ENCODE assay signal across 10 cellular contexts in the genomic region with DNA sequence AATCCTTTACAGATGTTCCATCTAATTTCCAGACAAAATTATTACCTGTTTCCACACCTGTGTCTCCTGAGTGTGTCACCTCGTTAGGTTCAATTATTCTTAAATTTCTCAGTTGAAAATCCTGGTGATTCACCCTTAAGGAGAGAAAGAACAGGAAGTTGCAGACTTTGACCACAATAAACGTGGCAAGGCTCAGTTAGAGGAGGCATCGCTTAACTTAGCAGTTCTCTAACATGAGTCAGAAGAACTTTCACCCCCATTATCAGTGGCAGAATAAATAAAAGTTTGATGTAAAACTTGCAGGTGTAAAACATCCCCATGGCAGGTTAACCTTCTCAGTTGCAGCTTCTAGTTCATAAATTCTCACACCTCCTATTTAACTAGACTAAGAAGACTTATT. TPM values are rescaled to one million over a fixed set of nuclear protein-coding genes. Genes with fewer than 3 reads are reported as not detected.
A peak's percentile ranks its signal among the peaks of the same experiment; 100 is the strongest.
DNase-seq lines count a peak whose midpoint lies in the region; ATAC-seq, FAIRE-seq and TF ChIP-seq lines count a peak whose summit lies in the region.
"Had no signal": no experiment of that assay in that cellular context is flagged by ENCODE, and none has a peak within 500 bp of the region (broad histone marks: within the 10 kb centered on the region; RNA-seq: fewer than 3 reads in every experiment).

No MANE protein-coding gene starts in this region.

- no peak overlapping the region for H3K4me3 ChIP-seq in foreskin fibroblast (ENCODE audit: low read depth in 1 of 2, low read length in 2 of 2)
- H3K4me3 ChIP-seq in tibial artery = no peak overlapping the region
- H3K4me3 ChIP-seq: SK-N-MC, skin epidermis had no signal

- no peaks in the 10 kb centered on the region for H3K36me3 ChIP-seq in tibial artery

- peaks cover 0 to 35% (median 11%) of the 10 kb centered on the region in 4 donors for H3K4me1 ChIP-seq in tibial artery

- intact Hi-C loops in tibial artery (cut with DNase I; ENCODE audit: low total_unique reads) = no loop called here

- ATAC-seq in GM18511 (IDR thresholded peaks at IDR 0.05; ENCODE audit: unreplicated experiment) = peak; percentile 41

- FAIRE-seq in frontal cortex (lab: Jason Lieb, UNC) = no peak

- H3K27me3 ChIP-seq in tibial artery = no peaks in the 10 kb centered on the region

- H3K27ac ChIP-seq in tibial artery = peak overlapping the region; percentile 0 to 21
- H3K27ac ChIP-seq: SK-N-MC had no signal

- no peaks in the 10 kb centered on the region for H3K9me3 ChIP-seq in tibial artery

- peak; percentile 10 for DNase-seq in HuH-7 (ENCODE audit: low spot score)
- DNase-seq in activated CD4-positive, alpha-beta T cell treated with anti-CD3 and anti-CD28 coated beads for 48 hours = peak; percentile 54
- DNase-seq in foreskin fibroblast = peak; percentile 74 to 81
- DNase-seq in tibial artery = no peak
- DNase-seq in frontal cortex (ENCODE audit: low spot score in 2 of 2) = no peak
- no peak for DNase-seq in DMS114 treated with DMSO at 0.1 percent for 48 hours (lab: John Stamatoyannopoulos, UW; ENCODE audit: unreplicated experiment)
- no peak for DNase-seq in NCI-H2107 (lab: John Stamatoyannopoulos, UW)

- TF ChIP-seq CTCF in foreskin fibroblast (IDR thresholded peaks at IDR 0.05; ENCODE audit: low read depth, low read length) (no peak), tibial artery (IDR thresholded peaks at IDR 0.05) (no peak)

RNA-seq across cellular contexts. Expression of gene XPNPEP1, which starts 8.3 kb away (rescaled TPM):
- 79.9 TPM for total RNA-seq in frontal cortex

Comparison
In these comparisons a context has a peak if more than half of its experiments do, and no peak if none do; other contexts are left out.
1. DNase-seq: peak in HuH-7 (single experiment), activated CD4-positive, alpha-beta T cell treated with anti-CD3 and anti-CD28 coated beads for 48 hours (single experiment) and foreskin fibroblast (2 of 2); none in tibial artery (0 of 2), frontal cortex (0 of 2), DMS114 treated with DMSO at 0.1 percent for 48 hours (single experiment) and NCI-H2107 (single experiment).